ENCODE assay signal across 8 cellular contexts in the genomic region with DNA sequence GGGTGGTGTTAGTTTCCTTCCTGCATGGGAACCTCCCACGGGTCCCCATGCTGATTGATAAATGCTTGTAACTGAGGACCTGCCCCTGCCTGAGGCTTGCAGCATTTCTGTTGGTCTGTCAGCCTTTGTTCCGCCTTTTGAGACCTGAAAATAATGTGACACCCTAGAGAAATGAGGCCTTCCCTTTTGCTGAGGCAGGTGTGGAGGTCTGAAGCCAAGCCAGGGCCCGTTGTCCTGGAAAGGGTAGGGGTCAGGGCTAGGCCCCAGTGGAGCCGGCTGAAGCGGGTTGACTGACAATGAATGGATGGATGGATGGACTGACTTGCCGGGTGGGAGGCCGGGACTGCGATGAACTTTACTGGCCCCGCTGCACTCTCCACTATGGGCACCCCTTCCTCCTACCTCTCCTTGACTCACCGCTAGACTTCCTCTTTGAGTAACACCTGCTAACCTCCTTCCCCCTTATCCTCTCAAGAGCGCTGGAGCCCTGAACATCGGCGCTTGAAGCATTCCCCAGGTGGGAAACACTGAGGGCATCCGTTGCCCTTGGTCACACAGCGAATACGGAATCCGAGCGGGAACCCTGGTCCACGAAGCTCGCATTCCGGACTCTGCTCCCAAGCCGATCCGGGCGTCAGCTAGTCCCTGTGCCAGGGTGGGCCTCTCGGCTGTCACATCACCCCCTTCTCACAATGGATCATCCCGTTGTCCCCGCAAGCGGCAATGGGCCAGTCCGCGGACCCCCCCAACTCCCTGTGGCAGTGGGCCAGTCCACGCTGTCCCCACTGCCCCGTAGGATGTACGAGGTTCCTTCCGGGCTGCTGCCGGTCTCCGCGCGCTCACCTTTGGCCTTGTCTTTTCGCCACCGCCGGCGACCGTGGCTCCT. TPM values are rescaled to one million over a fixed set of nuclear protein-coding genes. Genes with fewer than 3 reads are reported as not detected.
DNase-seq lines count a peak whose midpoint lies in the region; TF ChIP-seq lines count a peak whose summit lies in the region.

No MANE protein-coding gene starts in this region.

- H4K20me1 ChIP-seq in GM23248 (ENCODE audit: insufficient read depth) (no peaks in the 10 kb centered on the region), MM.1S (ENCODE audit: insufficient read depth, low read length) (no peaks in the 10 kb centered on the region)

- peak overlapping the region; percentile 85 for H3K27ac Mint-ChIP-seq in activated CD4-positive, alpha-beta memory T cell treated with anti-CD3 and anti-CD28 coated beads, Interleukin-2, amount 10 ng/mL, durations not matched to agents 7 days and 5 days
- H3K27ac Mint-ChIP-seq in endothelial cell (ENCODE audit: unreplicated experiment): peak overlapping the region; percentile 72
- H3K27ac Mint-ChIP-seq in stimulated activated naive CD8-positive, alpha-beta T cell treated with anti-CD3 and anti-CD28 coated beads, Interleukin-15, Interleukin-2, amounts not matched to agents 100 ng/mL and 50 ng/mL, for 24 hours: peak overlapping the region; percentile 90

- 25 to 26% methylated on average over 43 of the region's 43 CpGs for WGBS in GM23248 (ENCODE audit: low coverage in 1 of 2, low lambda C conversion rate in 2 of 2, missing lambda C conversion rate in 2 of 2), 2 experiments

- CTCF ChIA-PET in activated CD4-positive, alpha-beta memory T cell treated with anti-CD3 and anti-CD28 coated beads, Interleukin-2, amount 10 ng/mL, durations not matched to agents 7 days and 5 days (lab: Charles Lee): interaction anchor here (1.0 to 3.6 kb wide), 13 partner anchors 9 to 314 kb away, joined by 3 to 26 read pairs (median 8); a partner anchor contains a TSS

- POLR2A ChIA-PET in activated CD4-positive, alpha-beta memory T cell treated with anti-CD3 and anti-CD28 coated beads, Interleukin-2, amount 10 ng/mL, durations not matched to agents 7 days and 5 days (lab: Charles Lee): interaction anchor here (0.6 to 2.7 kb wide), 6 partner anchors 11 to 105 kb away, joined by 3 to 20 read pairs (median 4); a partner anchor contains a TSS

- in situ Hi-C loops in GM23248 (cut with MboI): no loop called here

- no peaks in the 10 kb centered on the region for H3K9me2 ChIP-seq in GM23248 (ENCODE audit: insufficient read depth)
- no peaks in the 10 kb centered on the region for H3K9me2 ChIP-seq in MM.1S (replicated peaks; ENCODE audit: insufficient read depth, low read length)

- H3K27me3 Mint-ChIP-seq in activated CD4-positive, alpha-beta memory T cell treated with anti-CD3 and anti-CD28 coated beads, Interleukin-2, amount 10 ng/mL, durations not matched to agents 7 days and 5 days: peaks cover 4% of the 10 kb centered on the region
- H3K27me3 Mint-ChIP-seq in endothelial cell (ENCODE audit: unreplicated experiment): peaks cover 16% of the 10 kb centered on the region
- no peaks in the 10 kb centered on the region for H3K27me3 Mint-ChIP-seq in stimulated activated naive CD8-positive, alpha-beta T cell treated with anti-CD3 and anti-CD28 coated beads, Interleukin-15, Interleukin-2, amounts not matched to agents 100 ng/mL and 50 ng/mL, for 24 hours

- H3K9me3 ChIP-seq in GM23248 (ENCODE audit: low read depth): no peaks in the 10 kb centered on the region
- H3K9me3 ChIP-seq in MM.1S (replicated peaks; ENCODE audit: insufficient read depth, low read length): no peaks in the 10 kb centered on the region
- H3K9me3 ChIP-seq in muscle layer of colon (ENCODE audit: low read length): no peaks in the 10 kb centered on the region

- H3K4me3 ChIP-seq in GM08714 (ENCODE audit: low read length): peak overlapping the region; percentile 75
- H3K4me3 ChIP-seq in GM23248: peak overlapping the region; percentile 69
- H3K4me3 ChIP-seq in MM.1S (ENCODE audit: low read length): peak overlapping the region; percentile 93
- H3K4me3 ChIP-seq in muscle layer of colon (ENCODE audit: low read depth in 1 of 2, low read length in 2 of 2): peak overlapping the region; percentile 52 to 60

- no peaks in the 10 kb centered on the region for H3K27me3 ChIP-seq in GM23248 (replicated peaks; ENCODE audit: insufficient read depth)
- H3K27me3 ChIP-seq in MM.1S (replicated peaks; ENCODE audit: insufficient read depth, low read length): no peaks in the 10 kb centered on the region
- peaks cover 0 to 21% of the 10 kb centered on the region in 2 donors for H3K27me3 ChIP-seq in muscle layer of colon (ENCODE audit: control insufficient read depth in 1 of 2, insufficient read depth in 2 of 2, low read length in 2 of 2)

- H3K4me2 ChIP-seq in GM23248 (ENCODE audit: unreplicated experiment) (peak overlapping the region; percentile 62), MM.1S (ENCODE audit: low read depth, low read length) (peak overlapping the region; percentile 96)

- no peaks in the 10 kb centered on the region for H3K79me2 ChIP-seq in GM23248 (ENCODE audit: insufficient read depth)
- peaks cover 26% of the 10 kb centered on the region for H3K79me2 ChIP-seq in MM.1S (ENCODE audit: low read length)

- H3K36me3 ChIP-seq in GM23248 (ENCODE audit: low read depth) (no peaks in the 10 kb centered on the region), MM.1S (replicated peaks; ENCODE audit: insufficient read depth, low read length) (no peaks in the 10 kb centered on the region), muscle layer of colon (ENCODE audit: insufficient read depth, low read length) (no peaks in the 10 kb centered on the region)

- peak overlapping the region; percentile 87 for H3K4me3 Mint-ChIP-seq in activated CD4-positive, alpha-beta memory T cell treated with anti-CD3 and anti-CD28 coated beads, Interleukin-2, amount 10 ng/mL, durations not matched to agents 7 days and 5 days
- peak overlapping the region; percentile 90 for H3K4me3 Mint-ChIP-seq in endothelial cell (ENCODE audit: unreplicated experiment)
- H3K4me3 Mint-ChIP-seq in stimulated activated naive CD8-positive, alpha-beta T cell treated with anti-CD3 and anti-CD28 coated beads, Interleukin-15, Interleukin-2, amounts not matched to agents 100 ng/mL and 50 ng/mL, for 24 hours: peak overlapping the region; percentile 93

- H3K4me1 Mint-ChIP-seq in activated CD4-positive, alpha-beta memory T cell treated with anti-CD3 and anti-CD28 coated beads, Interleukin-2, amount 10 ng/mL, durations not matched to agents 7 days and 5 days: peaks cover 42% of the 10 kb centered on the region
- H3K4me1 Mint-ChIP-seq in endothelial cell (ENCODE audit: unreplicated experiment): peaks cover 32% of the 10 kb centered on the region
- peaks cover 45% of the 10 kb centered on the region for H3K4me1 Mint-ChIP-seq in stimulated activated naive CD8-positive, alpha-beta T cell treated with anti-CD3 and anti-CD28 coated beads, Interleukin-15, Interleukin-2, amounts not matched to agents 100 ng/mL and 50 ng/mL, for 24 hours (ENCODE audit: low read depth)

- H2AFZ ChIP-seq in GM23248 (peak overlapping the region; percentile 72), MM.1S (ENCODE audit: low read length) (peak overlapping the region; percentile 86)

- no peaks in the 10 kb centered on the region for H3K9me3 Mint-ChIP-seq in activated CD4-positive, alpha-beta memory T cell treated with anti-CD3 and anti-CD28 coated beads, Interleukin-2, amount 10 ng/mL, durations not matched to agents 7 days and 5 days
- H3K9me3 Mint-ChIP-seq in endothelial cell (ENCODE audit: unreplicated experiment): no peaks in the 10 kb centered on the region
- no peaks in the 10 kb centered on the region for H3K9me3 Mint-ChIP-seq in stimulated activated naive CD8-positive, alpha-beta T cell treated with anti-CD3 and anti-CD28 coated beads, Interleukin-15, Interleukin-2, amounts not matched to agents 100 ng/mL and 50 ng/mL, for 24 hours

- DNase-seq in GM23248 (no peak), MM.1S (peak; percentile 51), endothelial cell (ENCODE audit: low spot score) (peak; percentile 50), dedifferentiated amniotic fluid mesenchymal stem cell (ENCODE audit: extremely low spot score) (no peak)
- DNase-seq in activated CD4-positive, alpha-beta memory T cell treated with anti-CD3 and anti-CD28 coated beads, Interleukin-2, amount 10 ng/mL, durations not matched to agents 7 days and 5 days: peak; percentile 39

- no peaks in the 10 kb centered on the region for H3K4me1 ChIP-seq in GM23248 (ENCODE audit: insufficient read depth)
- H3K4me1 ChIP-seq in MM.1S (ENCODE audit: low read length): peaks cover 15% of the 10 kb centered on the region
- H3K4me1 ChIP-seq in muscle layer of colon (ENCODE audit: insufficient read depth, low read length): peaks cover 5% of the 10 kb centered on the region

- peaks cover 4% of the 10 kb centered on the region for H3K36me3 Mint-ChIP-seq in activated CD4-positive, alpha-beta memory T cell treated with anti-CD3 and anti-CD28 coated beads, Interleukin-2, amount 10 ng/mL, durations not matched to agents 7 days and 5 days (ENCODE audit: low read depth)
- peaks cover 8% of the 10 kb centered on the region for H3K36me3 Mint-ChIP-seq in endothelial cell (ENCODE audit: low read depth, unreplicated experiment)
- H3K36me3 Mint-ChIP-seq in stimulated activated naive CD8-positive, alpha-beta T cell treated with anti-CD3 and anti-CD28 coated beads, Interleukin-15, Interleukin-2, amounts not matched to agents 100 ng/mL and 50 ng/mL, for 24 hours (ENCODE audit: low read depth): no peaks in the 10 kb centered on the region

- TF ChIP-seq CTCF in MM.1S (IDR thresholded peaks at IDR 0.05; ENCODE audit: low read length) (no peak), endothelial cell (IDR thresholded peaks at IDR 0.05; ENCODE audit: unreplicated experiment) (no peak)

- peak overlapping the region; percentile 14; the same call in 1 of the 2 replicates for H3K9ac ChIP-seq in GM23248
- H3K9ac ChIP-seq in MM.1S (ENCODE audit: low read length): peak overlapping the region; percentile 81
- H3K9ac ChIP-seq in muscle layer of colon (ENCODE audit: low read length): peak overlapping the region; percentile 4

- H3K27ac ChIP-seq in GM23248 (no peak overlapping the region), MM.1S (ENCODE audit: low read length) (peak overlapping the region; percentile 64; the same call in 1 of the 2 replicates), muscle layer of colon (ENCODE audit: low read depth, low read length) (peak overlapping the region; percentile 23)

- no peaks in the 10 kb centered on the region for H3F3A ChIP-seq in GM23248 (ENCODE audit: insufficient read depth)
- H3F3A ChIP-seq in MM.1S (ENCODE audit: insufficient read depth, low read length): peaks cover 13% of the 10 kb centered on the region; the same call in 1 of the 2 replicates

RNA-seq across cellular contexts. Expression of a gene that starts 4.4 kb away (rescaled TPM):
- 0.22 and 0.51 TPM in 2 replicates for total RNA-seq in GM23248 (2014; rRNA removed; shearing (Covaris generic))
- polyA plus RNA-seq in GM23248 (2016; fragmentation: Nextera tagmentation; extraction: Ambion mirVana): 0.61 and 1.1 TPM in 2 replicates
- 10 to 100 TPM; 34.7 to 37.2 TPM for total RNA-seq in activated CD4-positive, alpha-beta memory T cell treated with anti-CD3 and anti-CD28 coated beads, Interleukin-2, amount 10 ng/mL, durations not matched to agents 7 days and 5 days
- total RNA-seq in endothelial cell (ENCODE audit: unreplicated experiment): 5.5 TPM

RNA-seq across cellular contexts. Expression of a gene that starts 19.9 kb away (rescaled TPM):
- not detected in 2 replicates for total RNA-seq in GM23248 (2014; rRNA removed; shearing (Covaris generic))
- polyA plus RNA-seq in GM23248 (2016; fragmentation: Nextera tagmentation; extraction: Ambion mirVana): not detected in 2 replicates
- total RNA-seq in activated CD4-positive, alpha-beta memory T cell treated with anti-CD3 and anti-CD28 coated beads, Interleukin-2, amount 10 ng/mL, durations not matched to agents 7 days and 5 days: not detected
- total RNA-seq in endothelial cell (ENCODE audit: unreplicated experiment): not detected

RNA-seq across cellular contexts. Expression of a gene that starts 32.7 kb away (rescaled TPM):
- not detected in 2 replicates for total RNA-seq in GM23248 (2014; rRNA removed; shearing (Covaris generic))
- 0.82 and 1.1 TPM in 2 replicates for polyA plus RNA-seq in GM23248 (2016; fragmentation: Nextera tagmentation; extraction: Ambion mirVana)
- total RNA-seq in activated CD4-positive, alpha-beta memory T cell treated with anti-CD3 and anti-CD28 coated beads, Interleukin-2, amount 10 ng/mL, durations not matched to agents 7 days and 5 days: not detected
- total RNA-seq in endothelial cell (ENCODE audit: unreplicated experiment): 4.1 TPM

Comparison
In these comparisons a context has a peak if more than half of its experiments do, and no peak if none do; other contexts are left out.
1. DNase-seq: peak in MM.1S (single experiment), activated CD4-positive, alpha-beta memory T cell treated with anti-CD3 and anti-CD28 coated beads, Interleukin-2, amount 10 ng/mL, durations not matched to agents 7 days and 5 days (single experiment) and endothelial cell (single experiment); none in GM23248 (single experiment) and dedifferentiated amniotic fluid mesenchymal stem cell (single experiment).
2. H3K9ac ChIP-seq: peak in every context shown above with its lines; median percentile 81 in MM.1S; 14 in GM23248; 4 in muscle layer of colon.
3. Peak in every context shown above with its lines, with median percentiles within 50 percentile points of each other: H3K4me3 ChIP-seq, H3K27ac Mint-ChIP-seq and H3K4me3 Mint-ChIP-seq.